In the genomic region with DNA sequence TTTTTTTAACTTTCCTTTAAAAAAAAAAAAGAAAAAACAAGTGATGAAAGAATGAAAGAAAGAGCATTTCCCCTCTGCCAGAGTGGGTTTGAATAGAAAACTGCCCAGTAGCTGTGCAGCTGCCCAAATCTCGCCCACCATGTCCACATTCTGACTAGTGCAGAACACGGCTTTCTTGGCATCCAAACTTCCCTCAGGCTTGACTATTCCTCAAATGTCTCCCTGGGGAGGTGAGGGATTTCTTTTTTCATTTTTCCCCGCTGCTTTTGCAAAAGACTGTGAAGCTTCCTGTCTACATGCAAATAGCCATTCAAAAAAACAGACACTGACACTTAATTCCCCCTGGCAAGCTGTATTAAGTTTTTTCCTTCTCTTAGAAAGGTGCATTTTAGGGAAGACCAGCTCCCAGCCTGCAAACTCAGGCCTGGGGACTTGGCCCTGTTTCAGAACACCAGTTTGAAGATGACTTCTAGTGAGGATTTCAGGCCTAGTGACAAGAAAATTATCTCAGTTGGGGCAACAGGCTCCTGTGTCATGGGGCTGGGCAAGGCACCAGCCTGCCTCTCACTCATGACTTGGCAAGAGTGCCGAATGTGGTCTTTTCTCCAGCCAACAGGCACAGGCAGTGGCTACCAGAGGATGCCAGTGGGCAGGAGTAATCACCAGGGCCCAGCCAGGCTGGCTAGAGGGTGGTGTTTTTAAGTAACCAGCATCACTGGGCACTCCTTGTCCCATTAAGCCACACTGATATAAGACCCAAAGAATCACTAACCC, we compare ENCODE assay signal across 12 cellular contexts.
DNase-seq lines count a peak whose midpoint lies in the region; TF ChIP-seq lines count a peak whose summit lies in the region.
"Had no signal": no experiment of that assay in that cellular context is flagged by ENCODE, and none has a peak within 500 bp of the region (broad histone marks: within the 10 kb centered on the region; RNA-seq: fewer than 3 reads in every experiment).

No MANE protein-coding gene starts in this region.

- H4K20me1 ChIP-seq in Karpas-422 (ENCODE audit: insufficient read depth, low read depth, low read length) = no peaks in the 10 kb centered on the region

- H3K9me3 ChIP-seq in BE2C (no peaks in the 10 kb centered on the region), SJCRH30 (replicated peaks) (no peaks in the 10 kb centered on the region), neuronal stem cell (replicated peaks in 1 of 2; ENCODE audit: control insufficient read depth in 2 of 2, insufficient read depth in 1 of 2, low read depth in 1 of 2, low read length in 2 of 2) (no peaks in the 10 kb centered on the region), Karpas-422 (ENCODE audit: low read length) (no peaks in the 10 kb centered on the region)
- H3K9me3 ChIP-seq: prostate gland had no signal

- no peak for TF ChIP-seq CTCF in BE2C (IDR thresholded peaks at IDR 0.05; ENCODE audit: low read depth, low read length)
- no peak for TF ChIP-seq CTCF in fibroblast of mammary gland (conservative IDR thresholded peaks at IDR 0.05; ENCODE audit: control insufficient read depth, insufficient read depth, low read depth, low read length)

- H3K27ac ChIP-seq in SJCRH30 (peak overlapping the region; percentile 15; the same call in 1 of the 2 replicates), neuronal stem cell (replicated peaks; ENCODE audit: low read length) (no peak overlapping the region), Karpas-422 (ENCODE audit: low read length) (no peak overlapping the region)
- H3K27ac ChIP-seq: cardiac muscle cell, prostate gland had no signal

- H3K14ac ChIP-seq in neuronal stem cell (ENCODE audit: low read length) = no peak overlapping the region

- H3K79me1 ChIP-seq in neuronal stem cell (ENCODE audit: low read depth, low read length) = no peaks in the 10 kb centered on the region

- H3K4me1 ChIP-seq in BE2C = peaks cover 6% of the 10 kb centered on the region; the same call in 1 of the 2 replicates
- peaks cover 14% of the 10 kb centered on the region; the same call in 1 of the 2 replicates for H3K4me1 ChIP-seq in SJCRH30
- H3K4me1 ChIP-seq in neuronal stem cell (ENCODE audit: control insufficient read depth in 2 of 2, insufficient read depth in 1 of 2, low read depth in 1 of 2, low read length in 2 of 2) = peaks cover 0 to 7% of the 10 kb centered on the region in 2 donors
- peaks cover 6% of the 10 kb centered on the region for H3K4me1 ChIP-seq in Karpas-422 (ENCODE audit: low read length)
- H3K4me1 ChIP-seq: prostate gland had no signal

- WGBS in neuronal stem cell (ENCODE audit: extremely low coverage in 2 of 2, insufficient read length in 2 of 2, insufficient replicate concordance in 1 of 2), 2 donors = no CpG with 5 or more reads among the region's 4 CpGs

- peak overlapping the region; percentile 88 for H2AK5ac ChIP-seq in neuronal stem cell (ENCODE audit: low read depth, low read length)

- H2BK5ac ChIP-seq in neuronal stem cell (ENCODE audit: low read length) = no peak overlapping the region

- no peaks in the 10 kb centered on the region for H3K9me2 ChIP-seq in Karpas-422 (replicated peaks; ENCODE audit: insufficient read depth, low read length)

- H3K36me3 ChIP-seq in BE2C (no peaks in the 10 kb centered on the region), SJCRH30 (no peaks in the 10 kb centered on the region), neuronal stem cell (replicated peaks in 1 of 2; ENCODE audit: control insufficient read depth in 2 of 2, insufficient read depth in 2 of 2, low read length in 2 of 2) (no peaks in the 10 kb centered on the region), Karpas-422 (ENCODE audit: insufficient read depth, low read length) (no peaks in the 10 kb centered on the region)
- H3K36me3 ChIP-seq: cardiac muscle cell, prostate gland had no signal

- H2BK15ac ChIP-seq in neuronal stem cell (ENCODE audit: low read length) = no peak overlapping the region

- no peak overlapping the region for H2BK120ac ChIP-seq in neuronal stem cell (ENCODE audit: low read depth, low read length)

- H2AFZ ChIP-seq in neuronal stem cell (ENCODE audit: low read length) = no peak overlapping the region
- H2AFZ ChIP-seq in Karpas-422 (ENCODE audit: low read length) = no peak overlapping the region

- no peak overlapping the region for H4K91ac ChIP-seq in neuronal stem cell (ENCODE audit: low read depth, low read length, poor library complexity)

- H3K9ac ChIP-seq in neuronal stem cell (ENCODE audit: low read depth, low read length, poor library complexity) (no peak overlapping the region), Karpas-422 (ENCODE audit: low read length) (no peak overlapping the region)

- no peaks in the 10 kb centered on the region for H3K79me2 ChIP-seq in Karpas-422 (ENCODE audit: low read length)

- H2BK12ac ChIP-seq in neuronal stem cell (ENCODE audit: low read length) = no peak overlapping the region

- H3K4me2 ChIP-seq in neuronal stem cell (ENCODE audit: insufficient read depth, low read length, poor library complexity, severe bottlenecking) = no peak overlapping the region
- H3K4me2 ChIP-seq in Karpas-422 (ENCODE audit: low read depth, low read length, poor library complexity, severe bottlenecking) = no peak overlapping the region

- no peak overlapping the region for H3K23ac ChIP-seq in neuronal stem cell (ENCODE audit: low read depth, low read length, poor library complexity)

- no peak overlapping the region for H4K8ac ChIP-seq in neuronal stem cell (ENCODE audit: low read depth, low read length)

- H3K4ac ChIP-seq in neuronal stem cell (ENCODE audit: low read length) = no peak overlapping the region

- H3K18ac ChIP-seq in neuronal stem cell (ENCODE audit: low read length) = peak overlapping the region; percentile 91

- H3K4me3 ChIP-seq in BE2C (ENCODE audit: low read depth, low read length) (no peak overlapping the region), SJCRH30 (no peak overlapping the region), fibroblast of mammary gland (ENCODE audit: control insufficient read depth, low read depth, low read length) (no peak overlapping the region), neuronal stem cell (ENCODE audit: low read length in 2 of 2) (no peak overlapping the region), Karpas-422 (ENCODE audit: low read length) (no peak overlapping the region)
- H3K4me3 ChIP-seq: cardiac muscle cell, prostate gland had no signal

- H3K27me3 ChIP-seq in BE2C (no peaks in the 10 kb centered on the region), SJCRH30 (no peaks in the 10 kb centered on the region), neuronal stem cell (ENCODE audit: control insufficient read depth in 3 of 3, insufficient read depth in 3 of 3, low read depth in 1 of 3, low read length in 3 of 3) (no peaks in the 10 kb centered on the region), Karpas-422 (ENCODE audit: low read length) (no peaks in the 10 kb centered on the region)
- H3K27me3 ChIP-seq: cardiac muscle cell had no signal

- DNase-seq in BE2C = peak; percentile 9
- peak; percentile 19 to 42 for DNase-seq in SJCRH30
- DNase-seq in fibroblast of mammary gland (ENCODE audit: low read depth) = peak; percentile 76
- DNase-seq in neuronal stem cell (ENCODE audit: low spot score) = no peak
- DNase-seq in NCI-H510A (lab: John Stamatoyannopoulos, UW) = no peak
- DNase-seq in NK-92 treated with Interleukin-12 subunit alpha and Interleukin-12 subunit beta, amount 100 ng/mL, for 24 hours (lab: John Stamatoyannopoulos, UW) = no peak
- no peak for DNase-seq in Karpas-422
- DNase-seq in NCI-H82 treated with DMSO at 0.1 percent for 48 hours (lab: John Stamatoyannopoulos, UW; ENCODE audit: unreplicated experiment) = no peak
- DNase-seq: activated CD4-positive, alpha-beta T cell treated with anti-CD3 and anti-CD28 coated beads, Interleukin-2, amount 50 U/mL, for 48 hours; AML-193 had no signal

Comparison
In these comparisons a context has a peak if more than half of its experiments do, and no peak if none do; other contexts are left out.
1. DNase-seq: peak in BE2C (single experiment), SJCRH30 (2 of 2) and fibroblast of mammary gland (single experiment); none in neuronal stem cell (single experiment), NCI-H510A (single experiment), NK-92 treated with Interleukin-12 subunit alpha and Interleukin-12 subunit beta, amount 100 ng/mL, for 24 hours (single experiment), Karpas-422 (single experiment) and NCI-H82 treated with DMSO at 0.1 percent for 48 hours (single experiment).